In the genomic region with DNA sequence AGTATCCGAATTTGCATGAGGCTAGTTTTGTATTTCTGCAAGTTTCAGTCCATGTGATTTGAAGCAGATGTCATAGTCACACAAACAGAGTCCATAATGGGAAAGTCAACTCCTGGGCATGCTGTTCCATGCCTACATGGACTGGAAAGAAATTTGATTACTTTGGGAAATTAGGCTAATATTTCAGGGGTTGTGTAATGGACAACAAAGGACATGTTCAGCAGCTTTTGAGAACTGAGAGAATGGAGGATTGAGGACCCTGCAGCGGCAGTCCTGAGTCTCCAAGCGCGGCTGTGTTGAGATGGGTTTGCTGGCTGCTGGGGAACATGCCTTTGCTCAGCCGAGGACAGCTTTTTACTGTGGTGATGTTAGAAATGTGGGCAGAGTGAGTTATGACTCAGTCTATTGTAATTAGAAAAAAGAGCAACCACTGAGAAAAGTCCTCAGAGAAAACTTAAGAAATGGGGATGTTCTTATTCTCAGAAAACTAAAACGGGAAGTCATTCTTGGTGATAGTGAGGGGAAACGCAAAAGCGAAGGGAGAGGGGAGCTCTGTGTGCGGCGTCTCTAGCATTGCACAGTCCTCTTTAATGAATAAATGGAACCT, we compare ENCODE assay signal across 8 cellular contexts.
A peak's percentile ranks its signal among the peaks of the same experiment; 100 is the strongest.
DNase-seq lines count a peak whose midpoint lies in the region; ATAC-seq lines count a peak whose summit lies in the region.

No MANE protein-coding gene starts in this region.

- peak; percentile 94 for ATAC-seq in HG02884 (IDR thresholded peaks at IDR 0.05; ENCODE audit: unreplicated experiment)

- peak; percentile 70 for DNase-seq in activated CD8-positive, alpha-beta memory T cell treated with anti-CD3 and anti-CD28 coated beads, Interleukin-2, amount 50 U/mL, for 48 hours
- DNase-seq in activated CD8-positive, alpha-beta memory T cell treated with anti-CD3 and anti-CD28 coated beads, Interleukin-2, amount 50 U/mL, for 4 hours: no peak
- peak; percentile 81 for DNase-seq in OCI-M1 (lab: John Stamatoyannopoulos, UW)
- peak; percentile 50 to 52 for DNase-seq in stimulated activated CD4-positive, alpha-beta T cell treated with anti-CD3 and anti-CD28 coated beads, Interleukin-2, amount 100 ng/mL, for 24 hours
- no peak for DNase-seq in NCI-H1048 (lab: John Stamatoyannopoulos, UW)
- DNase-seq in NCI-H524 treated with DMSO at 0.1 percent for 48 hours (lab: John Stamatoyannopoulos, UW): no peak

- H3K27ac ChIP-seq in cingulate gyrus (ENCODE audit: low read depth, low read length): peak overlapping the region; percentile 80

Comparison
In these comparisons a context has a peak if more than half of its experiments do, and no peak if none do; other contexts are left out.
1. DNase-seq: peak in activated CD8-positive, alpha-beta memory T cell treated with anti-CD3 and anti-CD28 coated beads, Interleukin-2, amount 50 U/mL, for 48 hours (single experiment), OCI-M1 (single experiment) and stimulated activated CD4-positive, alpha-beta T cell treated with anti-CD3 and anti-CD28 coated beads, Interleukin-2, amount 100 ng/mL, for 24 hours (2 of 2); none in activated CD8-positive, alpha-beta memory T cell treated with anti-CD3 and anti-CD28 coated beads, Interleukin-2, amount 50 U/mL, for 4 hours (single experiment), NCI-H1048 (single experiment) and NCI-H524 treated with DMSO at 0.1 percent for 48 hours (single experiment).